ENCODE assay signal across 18 cellular contexts in the genomic region with DNA sequence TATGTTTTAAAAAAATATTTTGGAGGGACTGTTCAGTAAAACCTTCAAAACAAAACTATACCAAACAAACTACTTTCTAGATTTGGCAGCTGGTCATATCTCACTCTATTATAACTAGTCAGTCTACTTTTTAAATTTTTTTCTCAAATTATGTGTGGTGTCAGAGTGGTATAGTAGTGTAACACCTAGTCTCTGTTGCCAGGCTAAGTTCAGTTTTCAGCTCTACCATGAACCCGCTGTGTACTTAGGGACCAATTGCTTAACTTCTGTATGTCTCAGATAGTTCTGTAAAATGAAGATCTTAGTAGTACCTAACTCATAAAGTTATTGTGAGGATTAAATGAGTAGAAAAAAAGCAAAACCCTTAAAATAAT.
"Had no signal": no experiment of that assay in that cellular context is flagged by ENCODE, and none has a peak within 500 bp of the region (broad histone marks: within the 10 kb centered on the region; RNA-seq: fewer than 3 reads in every experiment).

No MANE protein-coding gene starts in this region.

- H3K9me3 ChIP-seq: colonic mucosa, mucosa of descending colon, right lobe of liver had no signal

- H3K36me3 ChIP-seq: brain microvascular endothelial cell, colonic mucosa, right lobe of liver had no signal

- H3K4me3 ChIP-seq: colonic mucosa, mucosa of descending colon, right lobe of liver had no signal

- H3K9me3 Mint-ChIP-seq: activated T-cell treated with anti-CD3 and anti-CD28 coated beads, Interleukin-2, amount 50 U/mL, for 4 hours; central memory CD8-positive, alpha-beta T cell; naive B cell had no signal

- H3K36me3 Mint-ChIP-seq: naive B cell had no signal

- H3K27me3 Mint-ChIP-seq: central memory CD8-positive, alpha-beta T cell; naive B cell had no signal

- H3K4me3 Mint-ChIP-seq: activated T-cell treated with anti-CD3 and anti-CD28 coated beads, Interleukin-2, amount 50 U/mL, for 4 hours; central memory CD8-positive, alpha-beta T cell; naive B cell had no signal

- ATAC-seq: mucosa of descending colon had no signal

- H3K9ac ChIP-seq: parathyroid adenoma had no signal

- DNase-seq: activated CD4-positive, CD25-positive, alpha-beta regulatory T cell treated with anti-CD3 and anti-CD28 coated beads, Interleukin-2, amount 50 U/mL, for 72 hours; activated gamma-delta T cell treated with Interleukin-2 at 50 U/mL for 16 hours; activated T-cell treated with anti-CD3 and anti-CD28 coated beads, Interleukin-2, amount 50 U/mL, for 4 hours; aorta; brain microvascular endothelial cell; colonic mucosa; foreskin melanocyte; kidney glomerular epithelial cell; mesenchymal stem cell; mucosa of descending colon; naive B cell; right lobe of liver; small intestine; stimulated activated CD4-positive, alpha-beta T cell treated with anti-CD3 and anti-CD28 coated beads, Interleukin-15, amount 100 ng/mL, for 24 hours; stimulated activated CD4-positive, alpha-beta T cell treated with anti-CD3 and anti-CD28 coated beads, Interleukin-2, amount 100 ng/mL, for 48 hours; T1000 had no signal

- H3K27me3 ChIP-seq: brain microvascular endothelial cell, colonic mucosa, right lobe of liver had no signal

- H3K27ac ChIP-seq: brain microvascular endothelial cell, colonic mucosa, parathyroid adenoma, right lobe of liver had no signal

- H3K4me1 ChIP-seq: colonic mucosa, right lobe of liver had no signal
